8 cellular contexts compared by ENCODE assay signal in the genomic region with DNA sequence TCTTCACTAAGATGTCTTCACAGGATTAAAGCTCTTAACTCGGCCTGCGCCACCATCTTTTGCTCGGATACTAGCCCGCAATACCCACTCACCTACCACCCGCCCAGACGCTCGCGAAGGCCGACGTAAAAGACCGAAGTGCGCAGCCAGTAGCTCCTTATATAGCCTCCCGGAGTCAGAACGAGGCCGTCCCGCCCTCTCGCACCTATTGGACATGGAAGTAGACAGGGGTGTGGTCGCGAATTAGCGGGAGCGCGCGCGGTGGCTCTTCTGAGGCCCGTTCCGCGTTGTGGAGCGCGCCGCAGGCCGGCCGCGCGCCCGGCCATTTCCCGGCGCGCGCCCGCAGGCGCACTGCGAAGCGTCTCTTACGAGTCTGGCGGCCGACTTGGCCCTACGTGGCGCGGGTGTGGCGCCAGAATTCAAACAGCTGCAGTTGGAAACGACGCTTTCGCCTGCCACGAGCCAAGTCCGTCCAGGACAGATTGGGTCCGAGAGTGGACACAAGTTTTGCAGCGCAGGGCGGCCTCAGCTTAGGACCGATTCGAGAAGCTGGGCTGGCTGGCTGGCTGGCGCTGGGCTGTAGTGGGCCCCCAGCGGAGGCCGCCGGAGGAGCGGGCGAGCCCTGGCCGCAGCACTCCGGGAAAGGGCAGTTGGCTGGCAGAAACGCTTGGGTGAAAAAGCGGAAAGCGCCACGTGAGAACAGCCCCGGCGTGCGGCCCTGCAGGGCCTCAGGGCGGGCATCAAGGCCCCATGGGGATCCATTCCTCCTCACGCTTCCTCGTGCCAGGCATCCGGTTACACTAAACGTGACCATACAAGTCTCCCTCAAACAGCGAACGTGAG. TPM values are rescaled to one million over a fixed set of nuclear protein-coding genes. Genes with fewer than 3 reads are reported as not detected.
DNase-seq lines count a peak whose midpoint lies in the region; ATAC-seq and TF ChIP-seq lines count a peak whose summit lies in the region.

No MANE protein-coding gene starts in this region.

- peak overlapping the region; percentile 90 for H3K4ac ChIP-seq in mesendoderm (ENCODE audit: low read depth, low read length)

- peak overlapping the region; percentile 57 for H3K4me2 ChIP-seq in mesendoderm (ENCODE audit: low read length)

- no peak overlapping the region for H2BK120ac ChIP-seq in mesendoderm (ENCODE audit: low read depth, low read length)

- peak overlapping the region; percentile 73 for H2BK5ac ChIP-seq in mesendoderm (ENCODE audit: low read length)

- no peak overlapping the region for H4K5ac ChIP-seq in mesendoderm (ENCODE audit: low read length)

- no peak overlapping the region for H2BK15ac ChIP-seq in mesendoderm (replicated peaks; ENCODE audit: low read depth)

- H3K79me2 ChIP-seq in mesendoderm (ENCODE audit: control insufficient read depth, insufficient read depth, low read length) = peaks cover 45% of the 10 kb centered on the region

- peak overlapping the region; percentile 99 for H3K56ac ChIP-seq in mesendoderm (ENCODE audit: low read length)

- peaks cover 50% of the 10 kb centered on the region for H3K36me3 Mint-ChIP-seq in effector memory CD8-positive, alpha-beta T cell (ENCODE audit: insufficient read depth)

- H3K4me1 Mint-ChIP-seq in effector memory CD8-positive, alpha-beta T cell (ENCODE audit: low read depth in 2 of 2) = peaks cover 37 to 47% of the 10 kb centered on the region in 2 donors

- H3K27ac Mint-ChIP-seq in effector memory CD8-positive, alpha-beta T cell = peak overlapping the region; percentile 98 to 100

- peak overlapping the region; percentile 99 for H3K9ac ChIP-seq in mesendoderm (ENCODE audit: low read length)

- ATAC-seq in effector memory CD8-positive, alpha-beta T cell (replicated peaks) = peak; percentile 89

- H3K4me3 Mint-ChIP-seq in effector memory CD8-positive, alpha-beta T cell = peak overlapping the region; percentile 99

- peaks cover 8% of the 10 kb centered on the region for H3K36me3 ChIP-seq in mesendoderm (ENCODE audit: control insufficient read depth, insufficient read depth, low read length)

- DNase-seq in COLO829 (ENCODE audit: low spot score) = peak; percentile 96
- DNase-seq in GM20000 (ENCODE audit: low spot score) = peak; percentile 96
- peak; percentile 94 for DNase-seq in HS-5 (ENCODE audit: low read depth)
- peak; percentile 84 for DNase-seq in NK-92 (lab: John Stamatoyannopoulos, UW; ENCODE audit: unreplicated experiment)
- DNase-seq in activated CD8-positive, alpha-beta memory T cell treated with anti-CD3 and anti-CD28 coated beads for 4 hours (ENCODE audit: low read depth in 2 of 2) = peak; percentile 94 to 97
- peak; percentile 98 to 99 (median 99) for DNase-seq in effector memory CD8-positive, alpha-beta T cell
- DNase-seq in mesendoderm = peak; percentile 99
- DNase-seq in stimulated activated CD8-positive, alpha-beta memory T cell treated with anti-CD3 and anti-CD28 coated beads, Interleukin-12 subunit alpha, Interleukin-12 subunit beta, amount 100 ng/mL, for 4 hours (ENCODE audit: low read depth) = peak; percentile 95

- WGBS in mesendoderm (ENCODE audit: extremely low coverage, insufficient coverage, low lambda C conversion rate) = no CpG with 5 or more reads among the region's 82 CpGs

- H3K79me1 ChIP-seq in mesendoderm (ENCODE audit: low read length) = peaks cover 3% of the 10 kb centered on the region

- H3K9me3 Mint-ChIP-seq in effector memory CD8-positive, alpha-beta T cell = no peaks in the 10 kb centered on the region

- H3K27me3 ChIP-seq in mesendoderm (ENCODE audit: insufficient read depth, low read length, poor library complexity) = no peaks in the 10 kb centered on the region

- H3K4me1 ChIP-seq in mesendoderm (ENCODE audit: control insufficient read depth, low read depth, low read length) = no peaks in the 10 kb centered on the region

- H3K4me3 ChIP-seq in mesendoderm (ENCODE audit: low read length) = peak overlapping the region; percentile 100

- H3K23ac ChIP-seq in mesendoderm (ENCODE audit: low read length) = no peak overlapping the region

- H4K8ac ChIP-seq in mesendoderm (ENCODE audit: low read depth, low read length) = no peak overlapping the region

- peak overlapping the region; percentile 95 for H3K18ac ChIP-seq in mesendoderm (ENCODE audit: low read length)

- H2AK5ac ChIP-seq in mesendoderm (ENCODE audit: low read length) = no peak overlapping the region

- H3K27me3 Mint-ChIP-seq in effector memory CD8-positive, alpha-beta T cell = no peaks in the 10 kb centered on the region

- no peak for TF ChIP-seq CTCF in GM20000 (IDR thresholded peaks at IDR 0.05; ENCODE audit: extremely low read depth, missing control alignments)

- H3K27ac ChIP-seq in mesendoderm (ENCODE audit: low read depth, low read length) = peak overlapping the region; percentile 95

RNA-seq across cellular contexts. Expression of gene SYNCRIP, which starts 36.1 kb away (rescaled TPM):
- 252 TPM for polyA plus RNA-seq in mesendoderm (2013, experiment 1 of 2)
- 246 TPM for polyA plus RNA-seq in mesendoderm (2013, experiment 2 of 2)

Comparison
In these comparisons a context has a peak if more than half of its experiments do, and no peak if none do; other contexts are left out.
1. Peak in every context shown above with its lines: DNase-seq, ATAC-seq, H3K4me3 ChIP-seq and H3K27ac ChIP-seq.